ENCODE assay signal across 8 cellular contexts in genomic region chr19:48842744-48843162, GRCh38. TPM values are rescaled to one million over a fixed set of nuclear protein-coding genes. Genes with fewer than 3 reads are reported as not detected.
DNase-seq lines count a peak whose midpoint lies in the region; ATAC-seq lines count a peak whose summit lies in the region.

No MANE protein-coding gene starts in this region.

- ATAC-seq in left colon (peak; percentile 23), HG03025 (IDR thresholded peaks at IDR 0.05; ENCODE audit: low FRiP score, unreplicated experiment) (no peak)

- intact Hi-C loops in left colon (cut with DNase I, micrococcal nuclease): loop anchor here (2.0 to 10.0 kb wide), 3 partner anchors 55 to 188 kb away; no protein-coding TSS in a partner anchor

- DNase-seq in NCI-H2196 (lab: John Stamatoyannopoulos, UW; ENCODE audit: unreplicated experiment) (peak; percentile 63), NCI-H2196 treated with DMSO at 0.1 percent for 48 hours (lab: John Stamatoyannopoulos, UW; ENCODE audit: unreplicated experiment) (no peak), NCI-H1105 (lab: John Stamatoyannopoulos, UW) (peak; percentile 41), UCSD-AML1 (lab: John Stamatoyannopoulos, UW; ENCODE audit: unreplicated experiment) (peak; percentile 22), cerebellar cortex (ENCODE audit: low spot score) (peak; percentile 79), left colon (peak in 1 of 2 donors; percentile 35)
- peak; percentile 3 to 71 (median 30) for DNase-seq in stimulated activated naive CD4-positive, alpha-beta T cell (lab: John Stamatoyannopoulos, UW)

RNA-seq across cellular contexts. Expression of gene HSD17B14, which starts 6.5 kb away (rescaled TPM):
- total RNA-seq in left colon: 1 to 10 TPM; 3.3 to 4.6 TPM

RNA-seq across cellular contexts. Expression of gene PLEKHA4, which starts 25.7 kb away (rescaled TPM):
- total RNA-seq in left colon: 1 to 10 TPM; 4.3 to 8.6 TPM

RNA-seq across cellular contexts. Expression of gene PPP1R15A, which starts 29.5 kb away (rescaled TPM):
- total RNA-seq in left colon: 10 to 100 TPM; 39.4 to 40.4 TPM

RNA-seq across cellular contexts. Expression of gene BCAT2, which starts 31.9 kb away (rescaled TPM):
- 10 to 100 TPM; 57.5 to 78.0 TPM for total RNA-seq in left colon

RNA-seq across cellular contexts. Expression of gene TULP2, which starts 55.8 kb away (rescaled TPM):
- total RNA-seq in left colon: not detected
